ENCODE assay signal across 1 cellular context in the genomic region with DNA sequence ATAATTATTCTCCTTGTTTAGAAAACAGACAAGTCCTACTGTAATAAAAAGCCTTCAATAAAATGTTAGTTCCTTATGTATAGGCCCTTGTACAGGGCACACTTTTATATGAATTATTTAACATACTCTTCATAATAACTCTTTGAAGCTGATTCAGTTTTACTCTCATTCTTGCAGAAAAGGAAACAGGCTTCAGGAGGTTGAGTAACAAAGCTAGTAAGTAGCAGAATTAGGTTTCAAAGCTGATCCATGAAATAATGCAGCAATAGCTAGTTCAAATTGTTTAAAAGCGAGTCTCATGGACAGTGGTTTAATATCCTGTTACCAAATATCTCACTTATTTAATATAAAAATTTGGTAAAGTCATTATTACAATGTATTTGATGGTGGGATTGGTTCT.
TF ChIP-seq lines count a peak whose summit lies in the region.

No MANE protein-coding gene starts in this region.

TF ChIP-seq in IMR-90, 13 proteins besides CTCF, POLR2A, EP300 and RAD21 (continued from another document):
- TF ChIP-seq, protein P1, sequence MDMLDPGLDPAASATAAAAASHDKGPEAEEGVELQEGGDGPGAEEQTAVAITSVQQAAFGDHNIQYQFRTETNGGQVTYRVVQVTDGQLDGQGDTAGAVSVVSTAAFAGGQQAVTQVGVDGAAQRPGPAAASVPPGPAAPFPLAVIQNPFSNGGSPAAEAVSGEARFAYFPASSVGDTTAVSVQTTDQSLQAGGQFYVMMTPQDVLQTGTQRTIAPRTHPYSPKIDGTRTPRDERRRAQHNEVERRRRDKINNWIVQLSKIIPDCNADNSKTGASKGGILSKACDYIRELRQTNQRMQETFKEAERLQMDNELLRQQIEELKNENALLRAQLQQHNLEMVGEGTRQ (IDR thresholded peaks at IDR 0.05; ENCODE audit: low read depth, low read length): no peak
- TF ChIP-seq CHD1 (IDR thresholded peaks at IDR 0.05; ENCODE audit: low read depth, low read length): no peak
